In genomic region chr2:80703532-80703931, GRCh38 we compare ENCODE assay signal across 28 cellular contexts.
"Had no signal": no experiment of that assay in that cellular context is flagged by ENCODE, and none has a peak within 500 bp of the region (broad histone marks: within the 10 kb centered on the region; RNA-seq: fewer than 3 reads in every experiment).

No MANE protein-coding gene starts in this region.

- DNase-seq: heart right ventricle; kidney; left colon; left lung; lower lobe of right lung; mammary epithelial cell; midbrain; mucosa of descending colon; naive thymus-derived CD4-positive, alpha-beta T cell; occipital lobe; psoas muscle; right lobe of liver; stimulated activated CD4-positive, alpha-beta T cell treated with anti-CD3 and anti-CD28 coated beads, Interleukin-1b, Interleukin-23, amount 100 ng/mL, for 48 hours; stimulated activated CD4-positive, alpha-beta T cell treated with anti-CD3 and anti-CD28 coated beads, Interleukin-2, amount 100 ng/mL, for 48 hours; stimulated activated CD4-positive, alpha-beta T cell treated with anti-CD3 and anti-CD28 coated beads, Interleukin-4, amount 100 ng/mL, for 4 hours; stimulated activated CD8-positive, alpha-beta memory T cell treated with anti-CD3 and anti-CD28 coated beads, Interleukin-4, amount 100 ng/mL, for 48 hours; stimulated activated naive CD4-positive, alpha-beta T cell treated with Interleukin-2 at 50 U/mL for 16 hours; stimulated activated naive CD8-positive, alpha-beta T cell treated with anti-CD3 and anti-CD28 coated beads, Interleukin-15, amount 100 ng/mL, for 72 hours; substantia nigra had no signal

- H3K9me3 ChIP-seq: left lung, lower lobe of right lung, mucosa of descending colon, neutrophil, psoas muscle, right lobe of liver, tibial nerve, vagina had no signal

- H3K36me3 ChIP-seq: heart right ventricle, left lung, lower lobe of right lung, neutrophil, right lobe of liver, tibial nerve, vagina had no signal

- H3K4me1 Mint-ChIP-seq: naive thymus-derived CD4-positive, alpha-beta T cell; stimulated activated memory B cell treated with anti-CD40 and anti-IgM and Interleukin-4, amounts not matched to agents 10 μg/mL and 1 μg/mL and 100 μg/mL, for 72 hours; stimulated activated naive CD8-positive, alpha-beta T cell treated with anti-CD3 and anti-CD28 coated beads, Interleukin-15, amount 100 ng/mL, for 72 hours had no signal

- H3K4me1 ChIP-seq: heart right ventricle, left lung, lower lobe of right lung, parathyroid adenoma, psoas muscle, right lobe of liver, tibial nerve, vagina had no signal

- ATAC-seq: heart right ventricle; left colon; left lung; lower lobe of right lung; mucosa of descending colon; naive thymus-derived CD4-positive, alpha-beta T cell; natural killer cell treated with Interleukin-12 subunit alpha and Interleukin-12 subunit beta and Interleukin-15 and Interleukin-18, amount 100 ng/mL, for 72 hours; psoas muscle; right lobe of liver; stimulated activated memory B cell treated with anti-CD40 and anti-IgM and Interleukin-4, amounts not matched to agents 10 μg/mL and 1 μg/mL and 100 μg/mL, for 72 hours; stimulated activated naive CD8-positive, alpha-beta T cell treated with anti-CD3 and anti-CD28 coated beads, Interleukin-15, amount 100 ng/mL, for 72 hours had no signal

- H3K36me3 Mint-ChIP-seq: naive thymus-derived CD4-positive, alpha-beta T cell; stimulated activated memory B cell treated with anti-CD40 and anti-IgM and Interleukin-4, amounts not matched to agents 10 μg/mL and 1 μg/mL and 100 μg/mL, for 72 hours; type B pancreatic cell had no signal

- H3K4me3 ChIP-seq: heart right ventricle, hepatocyte, left lung, lower lobe of right lung, mucosa of descending colon, psoas muscle, right lobe of liver, smooth muscle cell, tibial nerve, vagina had no signal

- H3K27ac Mint-ChIP-seq: naive thymus-derived CD4-positive, alpha-beta T cell; natural killer cell treated with Interleukin-12 subunit alpha and Interleukin-12 subunit beta and Interleukin-15 and Interleukin-18, amount 100 ng/mL, for 72 hours; stimulated activated memory B cell treated with anti-CD40 and anti-IgM and Interleukin-4, amounts not matched to agents 10 μg/mL and 1 μg/mL and 100 μg/mL, for 72 hours; stimulated activated naive CD8-positive, alpha-beta T cell treated with anti-CD3 and anti-CD28 coated beads, Interleukin-15, amount 100 ng/mL, for 72 hours; type B pancreatic cell had no signal

- H3K27me3 ChIP-seq: heart right ventricle, hepatocyte, left lung, neutrophil, right lobe of liver, tibial nerve, vagina had no signal

- H3K27ac ChIP-seq: heart right ventricle, hepatocyte, left lung, lower lobe of right lung, neutrophil, parathyroid adenoma, psoas muscle, right lobe of liver, tibial nerve, vagina had no signal

- H3K27me3 Mint-ChIP-seq: naive thymus-derived CD4-positive, alpha-beta T cell; natural killer cell treated with Interleukin-12 subunit alpha and Interleukin-12 subunit beta and Interleukin-15 and Interleukin-18, amount 100 ng/mL, for 72 hours; stimulated activated memory B cell treated with anti-CD40 and anti-IgM and Interleukin-4, amounts not matched to agents 10 μg/mL and 1 μg/mL and 100 μg/mL, for 72 hours; stimulated activated naive CD8-positive, alpha-beta T cell treated with anti-CD3 and anti-CD28 coated beads, Interleukin-15, amount 100 ng/mL, for 72 hours; type B pancreatic cell had no signal

- H3K4me3 Mint-ChIP-seq: naive thymus-derived CD4-positive, alpha-beta T cell; natural killer cell treated with Interleukin-12 subunit alpha and Interleukin-12 subunit beta and Interleukin-15 and Interleukin-18, amount 100 ng/mL, for 72 hours; stimulated activated memory B cell treated with anti-CD40 and anti-IgM and Interleukin-4, amounts not matched to agents 10 μg/mL and 1 μg/mL and 100 μg/mL, for 72 hours; stimulated activated naive CD8-positive, alpha-beta T cell treated with anti-CD3 and anti-CD28 coated beads, Interleukin-15, amount 100 ng/mL, for 72 hours; type B pancreatic cell had no signal
